Comparison of ENCODE assay signal across 35 cellular contexts in genomic region chr12:10015450-10015849, GRCh38. TPM values are rescaled to one million over a fixed set of nuclear protein-coding genes. Genes with fewer than 3 reads are reported as not detected.
DNase-seq lines count a peak whose midpoint lies in the region; ATAC-seq and TF ChIP-seq lines count a peak whose summit lies in the region.
"Had no signal": no experiment of that assay in that cellular context is flagged by ENCODE, and none has a peak within 500 bp of the region (broad histone marks: within the 10 kb centered on the region; RNA-seq: fewer than 3 reads in every experiment).

No MANE protein-coding gene starts in this region.

- H3K79me2 ChIP-seq in Loucy (ENCODE audit: insufficient read depth, low read length) = no peaks in the 10 kb centered on the region

- no peaks in the 10 kb centered on the region for H4K20me1 ChIP-seq in Loucy (ENCODE audit: insufficient read depth, low read length, poor library complexity, severe bottlenecking)
- H4K20me1 ChIP-seq: BLaER1; BLaER1 treated with 17β-estradiol and CSF1 and Interleukin-3, amounts not matched to agents 10 nM and 100 nM had no signal

- CTCF ChIA-PET in WTC11 (lab: Charles Lee) = no interaction called here
- CTCF ChIA-PET in activated naive CD4-positive, alpha-beta T cell treated with anti-CD3 and anti-CD28 coated beads for 36 hours (lab: Charles Lee) = interaction anchor here (0.5 kb wide), 1 partner anchor 126 kb away, joined by 5 read pairs; no protein-coding TSS in a partner anchor

- H3K4me1 Mint-ChIP-seq in WTC11 = peaks cover 10% of the 10 kb centered on the region
- no peaks in the 10 kb centered on the region for H3K4me1 Mint-ChIP-seq in activated naive CD4-positive, alpha-beta T cell treated with anti-CD3 and anti-CD28 coated beads for 36 hours (ENCODE audit: low read depth)
- H3K4me1 Mint-ChIP-seq: B cell; CD4-positive, alpha-beta memory T cell; CD4-positive, CD25-positive, alpha-beta regulatory T cell; CD8-positive, alpha-beta memory T cell had no signal

- ATAC-seq in WTC11 = no peak
- ATAC-seq: A549; CD8-positive, alpha-beta T cell had no signal

- H3K27ac Mint-ChIP-seq in WTC11 = no peak overlapping the region
- H3K27ac Mint-ChIP-seq in activated naive CD4-positive, alpha-beta T cell treated with anti-CD3 and anti-CD28 coated beads for 36 hours = no peak overlapping the region
- H3K27ac Mint-ChIP-seq: B cell; CD14-positive monocyte; CD4-positive, alpha-beta memory T cell; CD4-positive, alpha-beta T cell; CD4-positive, CD25-positive, alpha-beta regulatory T cell; CD8-positive, alpha-beta memory T cell; CD8-positive, alpha-beta T cell had no signal

- no peak overlapping the region for H3K9ac ChIP-seq in Loucy (ENCODE audit: low read depth, low read length, poor library complexity, severe bottlenecking)
- H3K9ac ChIP-seq: BLaER1; BLaER1 treated with 17β-estradiol and CSF1 and Interleukin-3, amounts not matched to agents 10 nM and 100 nM had no signal

- H3F3A ChIP-seq in Loucy (ENCODE audit: low read depth) = no peaks in the 10 kb centered on the region

- H3K27me3 ChIP-seq in Loucy (ENCODE audit: insufficient read depth, low read length, poor library complexity, severe bottlenecking) = no peaks in the 10 kb centered on the region
- no peaks in the 10 kb centered on the region for H3K27me3 ChIP-seq in tibial artery
- H3K27me3 ChIP-seq: BE2C; BLaER1; BLaER1 treated with 17β-estradiol and CSF1 and Interleukin-3, amounts not matched to agents 10 nM and 100 nM had no signal

- H3K36me3 Mint-ChIP-seq in WTC11 = no peaks in the 10 kb centered on the region
- no peaks in the 10 kb centered on the region for H3K36me3 Mint-ChIP-seq in activated naive CD4-positive, alpha-beta T cell treated with anti-CD3 and anti-CD28 coated beads for 36 hours (ENCODE audit: low read depth)
- H3K36me3 Mint-ChIP-seq: CD4-positive, alpha-beta memory T cell; CD4-positive, CD25-positive, alpha-beta regulatory T cell; CD8-positive, alpha-beta memory T cell; CD8-positive, alpha-beta T cell had no signal

- H3K4me3 ChIP-seq in Loucy (ENCODE audit: low read length, poor library complexity, severe bottlenecking) = no peak overlapping the region
- H3K4me3 ChIP-seq in fibroblast of mammary gland (ENCODE audit: control insufficient read depth, low read depth, low read length) = no peak overlapping the region
- H3K4me3 ChIP-seq in fibroblast of the aortic adventitia (ENCODE audit: low read depth, low read length) = no peak overlapping the region
- H3K4me3 ChIP-seq in tibial artery = no peak overlapping the region
- H3K4me3 ChIP-seq: A549; BLaER1; BLaER1 treated with 17β-estradiol and CSF1 and Interleukin-3, amounts not matched to agents 10 nM and 100 nM had no signal

- peak overlapping the region; percentile 38 for H3K4me2 ChIP-seq in Loucy (ENCODE audit: low read depth, low read length, poor library complexity, severe bottlenecking)
- H3K4me2 ChIP-seq: A549; BLaER1; BLaER1 treated with 17β-estradiol and CSF1 and Interleukin-3, amounts not matched to agents 10 nM and 100 nM had no signal

- no peaks in the 10 kb centered on the region for H3K36me3 ChIP-seq in Loucy (ENCODE audit: insufficient read depth, low read length)
- no peaks in the 10 kb centered on the region for H3K36me3 ChIP-seq in tibial artery
- H3K36me3 ChIP-seq: BE2C, BLaER1 had no signal

- H3K9me3 ChIP-seq in Loucy (ENCODE audit: insufficient read depth, low read depth, low read length) (no peaks in the 10 kb centered on the region), tibial artery (no peaks in the 10 kb centered on the region)
- H3K9me3 ChIP-seq: A549; BE2C; BLaER1; BLaER1 treated with 17β-estradiol and CSF1 and Interleukin-3, amounts not matched to agents 10 nM and 100 nM; Caco-2 had no signal

- POLR2A ChIA-PET in WTC11 (lab: Charles Lee) = no interaction called here

- no peaks in the 10 kb centered on the region for H3K9me3 Mint-ChIP-seq in WTC11
- no peaks in the 10 kb centered on the region for H3K9me3 Mint-ChIP-seq in activated naive CD4-positive, alpha-beta T cell treated with anti-CD3 and anti-CD28 coated beads for 36 hours
- H3K9me3 Mint-ChIP-seq: CD4-positive, alpha-beta T cell; CD8-positive, alpha-beta T cell had no signal

- DNase-seq in fibroblast of mammary gland (ENCODE audit: low read depth) (peak; percentile 3), fibroblast of the aortic adventitia (ENCODE audit: low read depth) (peak; percentile 6), WTC11 (ENCODE audit: low spot score) (no peak), tibial artery (no peak)
- DNase-seq in activated naive CD4-positive, alpha-beta T cell treated with anti-CD3 and anti-CD28 coated beads for 36 hours = no peak
- DNase-seq: 8988T; ACHN; BE2C; C1 segment of cervical spinal cord; Caco-2; Calu3; CD4-positive, alpha-beta memory T cell; CD4-positive, alpha-beta T cell; CD4-positive, CD25-positive, alpha-beta regulatory T cell; CD8-positive, alpha-beta memory T cell; CD8-positive, alpha-beta T cell; COR-L47; DMS 273 treated with DMSO at 0.1 percent for 48 hours; DMS153; DMS53; DMS79; DMS79 treated with DMSO at 0.1 percent for 48 hours; DND-41; EL had no signal

- no peak for TF ChIP-seq CTCF in Loucy (conservative IDR thresholded peaks at IDR 0.05; ENCODE audit: low read length)
- no peak for TF ChIP-seq CTCF in fibroblast of mammary gland (conservative IDR thresholded peaks at IDR 0.05; ENCODE audit: control insufficient read depth, insufficient read depth, low read depth, low read length)
- TF ChIP-seq CTCF in fibroblast of the aortic adventitia (IDR thresholded peaks at IDR 0.05; ENCODE audit: insufficient read depth, low read length) = no peak
- TF ChIP-seq CTCF in WTC11 (IDR thresholded peaks at IDR 0.05) = no peak
- TF ChIP-seq CTCF in tibial artery (IDR thresholded peaks at IDR 0.05) = no peak

- peaks cover 38% of the 10 kb centered on the region for H3K4me1 ChIP-seq in Loucy (ENCODE audit: insufficient read depth, low read length, poor library complexity, severe bottlenecking)
- no peaks in the 10 kb centered on the region for H3K4me1 ChIP-seq in tibial artery
- H3K4me1 ChIP-seq: BE2C, BLaER1, Caco-2 had no signal

- H3K4me3 Mint-ChIP-seq in WTC11 = no peak overlapping the region
- no peak overlapping the region for H3K4me3 Mint-ChIP-seq in activated naive CD4-positive, alpha-beta T cell treated with anti-CD3 and anti-CD28 coated beads for 36 hours
- H3K4me3 Mint-ChIP-seq: B cell; CD14-positive monocyte; CD4-positive, alpha-beta memory T cell; CD4-positive, alpha-beta T cell; CD8-positive, alpha-beta memory T cell; CD8-positive, alpha-beta T cell had no signal

- H2AFZ ChIP-seq in Loucy (ENCODE audit: low read length) = no peak overlapping the region

- intact Hi-C loops in tibial artery (cut with DNase I; ENCODE audit: low total_unique reads) = no loop called here
- intact Hi-C loops in activated naive CD4-positive, alpha-beta T cell treated with anti-CD3 and anti-CD28 coated beads for 36 hours (cut with micrococcal nuclease) = no loop called here

- no peaks in the 10 kb centered on the region for H3K9me2 ChIP-seq in Loucy (replicated peaks; ENCODE audit: low read depth, low read length)

- no peak overlapping the region for H3K27ac ChIP-seq in tibial artery
- H3K27ac ChIP-seq: 22Rv1; A549; BLaER1; BLaER1 treated with 17β-estradiol and CSF1 and Interleukin-3, amounts not matched to agents 10 nM and 100 nM; C4-2B had no signal

- no peaks in the 10 kb centered on the region for H3K27me3 Mint-ChIP-seq in WTC11 (ENCODE audit: low read depth)
- H3K27me3 Mint-ChIP-seq in activated naive CD4-positive, alpha-beta T cell treated with anti-CD3 and anti-CD28 coated beads for 36 hours (ENCODE audit: low read depth) = peaks cover 5% of the 10 kb centered on the region

TF ChIP-seq in WTC11, 78 proteins besides CTCF, POLR2A, EP300 and RAD21:
- TF ChIP-seq ZNF512 (CRISPR knock-in tag; IDR thresholded peaks at IDR 0.05; ENCODE audit: borderline replicate concordance) (no peak), MXD4 (CRISPR knock-in tag; IDR thresholded peaks at IDR 0.05; ENCODE audit: borderline replicate concordance) (no peak)
TF ChIP-seq in WTC11: peak in this region for 0.

RNA-seq across cellular contexts. Expression of gene CLEC12B, which starts 5.0 kb away (rescaled TPM):
- total RNA-seq in fibroblast of the aortic adventitia (ENCODE audit: low replicate concordance) (not detected in 2 replicates), WTC11 (2021) (not detected in 3 replicates)
- not detected for total RNA-seq in activated naive CD4-positive, alpha-beta T cell treated with anti-CD3 and anti-CD28 coated beads for 36 hours
- total RNA-seq: A673; B cell; Caco-2; Calu3; CD4-positive, alpha-beta memory T cell; CD4-positive, alpha-beta T cell; CD4-positive, CD25-positive, alpha-beta regulatory T cell; CD8-positive, alpha-beta memory T cell; CD8-positive, alpha-beta T cell; Daoy had no signal

RNA-seq across cellular contexts. Expression of gene CLEC9A, which starts 15.0 kb away (rescaled TPM):
- total RNA-seq in fibroblast of the aortic adventitia (ENCODE audit: low replicate concordance) = not detected in 2 replicates
- not detected in 3 replicates for total RNA-seq in WTC11 (2021)
- not detected for total RNA-seq in activated naive CD4-positive, alpha-beta T cell treated with anti-CD3 and anti-CD28 coated beads for 36 hours
- total RNA-seq: A172; A673; B cell; Caco-2; Calu3; CD4-positive, alpha-beta memory T cell; CD4-positive, CD25-positive, alpha-beta regulatory T cell; CD8-positive, alpha-beta memory T cell; CD8-positive, alpha-beta T cell; Daoy had no signal

RNA-seq across cellular contexts. Expression of gene CLEC1B, which starts 16.5 kb away (rescaled TPM):
- total RNA-seq in fibroblast of the aortic adventitia (ENCODE audit: low replicate concordance) (not detected in 2 replicates), WTC11 (2021) (not detected in 3 replicates)
- total RNA-seq in activated naive CD4-positive, alpha-beta T cell treated with anti-CD3 and anti-CD28 coated beads for 36 hours = not detected
- total RNA-seq: A172; A673; B cell; Caco-2; Calu3; CD4-positive, alpha-beta memory T cell; CD4-positive, alpha-beta T cell; CD8-positive, alpha-beta memory T cell; CD8-positive, alpha-beta T cell; Daoy had no signal

RNA-seq across cellular contexts. Expression of gene CLEC12A, which starts 44.2 kb away (rescaled TPM):
- not detected in 2 replicates for total RNA-seq in fibroblast of the aortic adventitia (ENCODE audit: low replicate concordance)
- not detected in 3 replicates for total RNA-seq in WTC11 (2021)
- total RNA-seq in activated naive CD4-positive, alpha-beta T cell treated with anti-CD3 and anti-CD28 coated beads for 36 hours = not detected
- total RNA-seq: A673; B cell; Caco-2; Calu3; CD4-positive, CD25-positive, alpha-beta regulatory T cell; CD8-positive, alpha-beta memory T cell; CD8-positive, alpha-beta T cell; Daoy had no signal

Comparison
In these comparisons a context has a peak if more than half of its experiments do, and no peak if none do; other contexts are left out.
1. DNase-seq: peak in fibroblast of mammary gland (single experiment) and fibroblast of the aortic adventitia (single experiment); none in WTC11 (single experiment), tibial artery (0 of 2) and activated naive CD4-positive, alpha-beta T cell treated with anti-CD3 and anti-CD28 coated beads for 36 hours (single experiment).